ENCODE assay signal across 1 cellular context in the genomic region with DNA sequence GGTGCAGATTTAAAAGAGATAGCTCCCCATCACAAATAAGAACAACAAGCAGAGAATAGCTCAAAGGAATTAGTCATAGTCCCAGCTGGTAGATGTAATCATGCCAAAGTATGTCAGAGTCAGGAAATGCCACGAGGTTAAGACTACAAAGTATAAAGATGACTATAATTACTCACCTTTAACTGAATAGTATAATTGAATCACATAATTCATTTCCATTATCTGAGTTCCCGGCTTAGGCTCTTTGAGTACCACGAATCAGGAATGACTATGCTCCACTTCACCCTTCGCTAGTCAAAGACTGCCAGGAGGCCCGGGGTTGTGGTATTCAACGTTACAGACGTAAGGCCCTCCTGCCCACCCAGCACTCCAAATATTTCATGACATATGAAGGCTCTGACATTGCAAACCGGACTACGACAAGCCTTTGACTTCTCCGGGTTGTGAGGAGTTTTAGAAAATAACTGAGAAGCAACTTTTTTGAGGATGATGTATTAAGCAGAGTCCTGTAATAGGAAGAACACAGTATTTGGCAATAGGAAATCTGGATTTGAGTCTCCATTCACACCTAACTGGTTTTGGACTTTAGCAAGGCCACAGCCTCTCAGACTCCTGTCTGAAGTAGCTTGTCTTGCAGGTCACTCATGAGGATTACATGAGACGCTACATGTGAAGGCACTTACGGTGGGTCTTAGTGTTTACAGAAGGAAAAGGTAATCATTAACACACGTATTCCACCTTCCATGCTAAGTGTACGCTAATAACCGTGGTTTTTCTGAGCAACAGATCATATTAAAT.
TF ChIP-seq lines count a peak whose summit lies in the region.

No MANE protein-coding gene starts in this region.

TF ChIP-seq in GM23338, 12 proteins besides CTCF, POLR2A, EP300 and RAD21 (continued from another document):
- TF ChIP-seq, protein P1, sequence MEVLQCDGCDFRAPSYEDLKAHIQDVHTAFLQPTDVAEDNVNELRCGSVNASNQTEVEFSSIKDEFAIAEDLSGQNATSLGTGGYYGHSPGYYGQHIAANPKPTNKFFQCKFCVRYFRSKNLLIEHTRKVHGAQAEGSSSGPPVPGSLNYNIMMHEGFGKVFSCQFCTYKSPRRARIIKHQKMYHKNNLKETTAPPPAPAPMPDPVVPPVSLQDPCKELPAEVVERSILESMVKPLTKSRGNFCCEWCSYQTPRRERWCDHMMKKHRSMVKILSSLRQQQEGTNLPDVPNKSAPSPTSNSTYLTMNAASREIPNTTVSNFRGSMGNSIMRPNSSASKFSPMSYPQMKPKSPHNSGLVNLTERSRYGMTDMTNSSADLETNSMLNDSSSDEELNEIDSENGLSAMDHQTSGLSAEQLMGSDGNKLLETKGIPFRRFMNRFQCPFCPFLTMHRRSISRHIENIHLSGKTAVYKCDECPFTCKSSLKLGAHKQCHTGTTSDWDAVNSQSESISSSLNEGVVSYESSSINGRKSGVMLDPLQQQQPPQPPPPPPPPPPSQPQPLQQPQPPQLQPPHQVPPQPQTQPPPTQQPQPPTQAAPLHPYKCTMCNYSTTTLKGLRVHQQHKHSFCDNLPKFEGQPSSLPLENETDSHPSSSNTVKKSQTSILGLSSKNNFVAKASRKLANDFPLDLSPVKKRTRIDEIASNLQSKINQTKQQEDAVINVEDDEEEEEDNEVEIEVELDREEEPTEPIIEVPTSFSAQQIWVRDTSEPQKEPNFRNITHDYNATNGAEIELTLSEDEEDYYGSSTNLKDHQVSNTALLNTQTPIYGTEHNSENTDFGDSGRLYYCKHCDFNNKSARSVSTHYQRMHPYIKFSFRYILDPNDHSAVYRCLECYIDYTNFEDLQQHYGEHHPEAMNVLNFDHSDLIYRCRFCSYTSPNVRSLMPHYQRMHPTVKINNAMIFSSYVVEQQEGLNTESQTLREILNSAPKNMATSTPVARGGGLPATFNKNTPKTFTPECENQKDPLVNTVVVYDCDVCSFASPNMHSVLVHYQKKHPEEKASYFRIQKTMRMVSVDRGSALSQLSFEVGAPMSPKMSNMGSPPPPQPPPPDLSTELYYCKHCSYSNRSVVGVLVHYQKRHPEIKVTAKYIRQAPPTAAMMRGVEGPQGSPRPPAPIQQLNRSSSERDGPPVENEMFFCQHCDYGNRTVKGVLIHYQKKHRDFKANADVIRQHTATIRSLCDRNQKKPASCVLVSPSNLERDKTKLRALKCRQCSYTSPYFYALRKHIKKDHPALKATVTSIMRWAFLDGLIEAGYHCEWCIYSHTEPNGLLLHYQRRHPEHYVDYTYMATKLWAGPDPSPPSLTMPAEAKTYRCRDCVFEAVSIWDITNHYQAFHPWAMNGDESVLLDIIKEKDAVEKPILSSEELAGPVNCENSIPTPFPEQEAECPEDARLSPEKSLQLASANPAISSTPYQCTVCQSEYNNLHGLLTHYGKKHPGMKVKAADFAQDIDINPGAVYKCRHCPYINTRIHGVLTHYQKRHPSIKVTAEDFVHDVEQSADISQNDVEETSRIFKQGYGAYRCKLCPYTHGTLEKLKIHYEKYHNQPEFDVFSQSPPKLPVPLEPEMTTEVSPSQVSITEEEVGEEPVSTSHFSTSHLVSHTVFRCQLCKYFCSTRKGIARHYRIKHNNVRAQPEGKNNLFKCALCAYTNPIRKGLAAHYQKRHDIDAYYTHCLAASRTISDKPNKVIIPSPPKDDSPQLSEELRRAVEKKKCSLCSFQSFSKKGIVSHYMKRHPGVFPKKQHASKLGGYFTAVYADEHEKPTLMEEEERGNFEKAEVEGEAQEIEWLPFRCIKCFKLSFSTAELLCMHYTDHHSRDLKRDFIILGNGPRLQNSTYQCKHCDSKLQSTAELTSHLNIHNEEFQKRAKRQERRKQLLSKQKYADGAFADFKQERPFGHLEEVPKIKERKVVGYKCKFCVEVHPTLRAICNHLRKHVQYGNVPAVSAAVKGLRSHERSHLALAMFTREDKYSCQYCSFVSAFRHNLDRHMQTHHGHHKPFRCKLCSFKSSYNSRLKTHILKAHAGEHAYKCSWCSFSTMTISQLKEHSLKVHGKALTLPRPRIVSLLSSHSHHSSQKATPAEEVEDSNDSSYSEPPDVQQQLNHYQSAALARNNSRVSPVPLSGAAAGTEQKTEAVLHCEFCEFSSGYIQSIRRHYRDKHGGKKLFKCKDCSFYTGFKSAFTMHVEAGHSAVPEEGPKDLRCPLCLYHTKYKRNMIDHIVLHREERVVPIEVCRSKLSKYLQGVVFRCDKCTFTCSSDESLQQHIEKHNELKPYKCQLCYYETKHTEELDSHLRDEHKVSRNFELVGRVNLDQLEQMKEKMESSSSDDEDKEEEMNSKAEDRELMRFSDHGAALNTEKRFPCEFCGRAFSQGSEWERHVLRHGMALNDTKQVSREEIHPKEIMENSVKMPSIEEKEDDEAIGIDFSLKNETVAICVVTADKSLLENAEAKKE (CRISPR knock-in tag; IDR thresholded peaks at IDR 0.05): no peak
- TF ChIP-seq ZNF114 (CRISPR knock-in tag; IDR thresholded peaks at IDR 0.05) (no peak), REST (IDR thresholded peaks at IDR 0.05; ENCODE audit: unreplicated experiment) (no peak), POLR2AphosphoS5 (IDR thresholded peaks at IDR 0.05; ENCODE audit: low read depth) (no peak), ZNF331 (CRISPR knock-in tag; IDR thresholded peaks at IDR 0.05; ENCODE audit: low read depth) (no peak)
